In genomic region chr1:186026946-186027345, GRCh38 we compare ENCODE assay signal across 23 cellular contexts.
"Had no signal": no experiment of that assay in that cellular context is flagged by ENCODE, and none has a peak within 500 bp of the region (broad histone marks: within the 10 kb centered on the region; RNA-seq: fewer than 3 reads in every experiment).

No MANE protein-coding gene starts in this region.

- H3K36me3 ChIP-seq: left lung, lower lobe of right lung, neural progenitor cell, prostate gland, right lobe of liver, suprapubic skin, tibial artery, upper lobe of left lung, uterus had no signal

- H2AFZ ChIP-seq: neural progenitor cell, parathyroid adenoma had no signal

- H3K4me3 ChIP-seq: heart left ventricle, left lung, lower lobe of right lung, neural progenitor cell, prostate gland, right lobe of liver, suprapubic skin, tibial artery, upper lobe of left lung, uterus had no signal

- ATAC-seq: esophagus mucosa; left lung; lower lobe of right lung; natural killer cell; right lobe of liver; stimulated activated effector memory CD8-positive, alpha-beta T cell treated with anti-CD3 and anti-CD28 coated beads, Interleukin-12 subunit alpha, Interleukin-12 subunit beta, amount 100 ng/mL, for 72 hours; stimulated activated naive CD8-positive, alpha-beta T cell treated with anti-CD3 and anti-CD28 coated beads, Interleukin-15, Interleukin-2, amounts not matched to agents 100 U/mL and 50 U/mL, for 24 hours had no signal

- H3K4me1 Mint-ChIP-seq: memory B cell; mesothelial cell of epicardium; natural killer cell; neural progenitor cell; stimulated activated effector memory CD8-positive, alpha-beta T cell treated with anti-CD3 and anti-CD28 coated beads, Interleukin-12 subunit alpha, Interleukin-12 subunit beta, amount 100 ng/mL, for 72 hours had no signal

- H3K27ac Mint-ChIP-seq: memory B cell; mesothelial cell of epicardium; natural killer cell; neural progenitor cell; stimulated activated effector memory CD8-positive, alpha-beta T cell treated with anti-CD3 and anti-CD28 coated beads, Interleukin-12 subunit alpha, Interleukin-12 subunit beta, amount 100 ng/mL, for 72 hours had no signal

- DNase-seq: effector memory CD4-positive, alpha-beta T cell; heart left ventricle; hypothalamus; islet precursor cell; left lung; lower lobe of right lung; natural killer cell; nucleus accumbens; stimulated activated CD4-positive, alpha-beta T cell treated with anti-CD3 and anti-CD28 coated beads, Interleukin-4, amount 100 ng/mL, for 1 hour; stimulated activated CD8-positive, alpha-beta memory T cell treated with anti-CD3 and anti-CD28 coated beads, Interleukin-4, amount 100 ng/mL, for 48 hours; stimulated activated naive CD8-positive, alpha-beta T cell treated with anti-CD3 and anti-CD28 coated beads, Interleukin-15, Interleukin-2, amounts not matched to agents 100 U/mL and 50 U/mL, for 24 hours; tibial artery; upper lobe of left lung; uterus had no signal

- H3K4me1 ChIP-seq: left lung, lower lobe of right lung, neural progenitor cell, parathyroid adenoma, prostate gland, right lobe of liver, suprapubic skin, upper lobe of left lung, uterus had no signal

- H3K27ac ChIP-seq: left lung, lower lobe of right lung, neural progenitor cell, parathyroid adenoma, prostate gland, right lobe of liver, suprapubic skin, upper lobe of left lung, uterus had no signal

- H3K9me3 Mint-ChIP-seq: neural progenitor cell had no signal

- H3K36me3 Mint-ChIP-seq: memory B cell; neural progenitor cell; stimulated activated effector memory CD8-positive, alpha-beta T cell treated with anti-CD3 and anti-CD28 coated beads, Interleukin-12 subunit alpha, Interleukin-12 subunit beta, amount 100 ng/mL, for 72 hours had no signal

- H3K79me2 ChIP-seq: parathyroid adenoma had no signal

- H3K27me3 ChIP-seq: heart left ventricle, left lung, neural progenitor cell, right lobe of liver, suprapubic skin, tibial artery, upper lobe of left lung, uterus had no signal

- H3K4me3 Mint-ChIP-seq: memory B cell; mesothelial cell of epicardium; natural killer cell; neural progenitor cell; stimulated activated effector memory CD8-positive, alpha-beta T cell treated with anti-CD3 and anti-CD28 coated beads, Interleukin-12 subunit alpha, Interleukin-12 subunit beta, amount 100 ng/mL, for 72 hours had no signal
